24 cellular contexts compared by ENCODE assay signal in the genomic region with DNA sequence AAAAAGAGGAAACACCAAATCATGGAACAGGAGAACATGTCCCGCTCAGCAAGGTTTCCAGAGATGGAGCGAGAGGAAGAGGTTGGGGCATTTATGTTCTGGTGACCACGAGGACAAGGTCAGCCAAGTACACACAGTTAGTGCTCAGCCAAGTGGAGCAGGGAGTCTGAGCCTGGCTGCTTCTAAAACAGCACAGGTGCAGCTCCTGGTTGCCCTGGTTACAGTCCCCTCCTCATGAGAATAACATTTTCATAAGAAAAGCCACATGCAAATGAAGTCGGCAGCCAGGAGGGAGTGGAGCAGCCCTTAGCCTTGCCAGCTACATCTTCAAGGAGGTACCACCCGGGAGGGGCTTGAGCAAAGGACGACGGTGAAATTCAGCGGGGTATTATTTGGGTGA.
DNase-seq lines count a peak whose midpoint lies in the region; ATAC-seq, FAIRE-seq and TF ChIP-seq lines count a peak whose summit lies in the region.
"Had no signal": no experiment of that assay in that cellular context is flagged by ENCODE, and none has a peak within 500 bp of the region (broad histone marks: within the 10 kb centered on the region; RNA-seq: fewer than 3 reads in every experiment).

No MANE protein-coding gene starts in this region.

- POLR2A ChIA-PET in K562 (lab: Yijun Ruan, JAX): no interaction called here

- TF ChIP-seq EP300 in K562 (IDR thresholded peaks at IDR 0.05; ENCODE audit: low read length): no peak

- no peaks in the 10 kb centered on the region for H4K20me1 ChIP-seq in K562 (replicated peaks; ENCODE audit: control insufficient read depth, insufficient read depth, low read length)

- H3K4me3 Mint-ChIP-seq in stimulated activated effector memory CD8-positive, alpha-beta T cell treated with anti-CD3 and anti-CD28 coated beads, Interleukin-12 subunit alpha, Interleukin-12 subunit beta, amount 100 ng/mL, for 72 hours: no peak overlapping the region
- no peak overlapping the region for H3K4me3 Mint-ChIP-seq in natural killer cell
- H3K4me3 Mint-ChIP-seq: activated CD4-positive, alpha-beta T cell treated with anti-CD3 and anti-CD28 coated beads, Interleukin-2, amount 10 ng/mL, durations not matched to agents 24 days and 14 days; activated T-helper 17 cell treated with anti-CD3 and anti-CD28 coated beads, Interleukin-2, amount 50 U/mL, for 72 hours; nephron progenitor cell; T-cell had no signal

- H3K27ac Mint-ChIP-seq in stimulated activated effector memory CD8-positive, alpha-beta T cell treated with anti-CD3 and anti-CD28 coated beads, Interleukin-12 subunit alpha, Interleukin-12 subunit beta, amount 100 ng/mL, for 72 hours: no peak overlapping the region
- H3K27ac Mint-ChIP-seq in natural killer cell: no peak overlapping the region
- H3K27ac Mint-ChIP-seq: activated CD4-positive, alpha-beta T cell treated with anti-CD3 and anti-CD28 coated beads, Interleukin-2, amount 10 ng/mL, durations not matched to agents 24 days and 14 days; activated T-helper 17 cell treated with anti-CD3 and anti-CD28 coated beads, Interleukin-2, amount 50 U/mL, for 72 hours; nephron progenitor cell; T-cell had no signal

- H3K9ac ChIP-seq in K562 (ENCODE audit: insufficient read depth in 1 of 2, low read depth in 2 of 2, low read length in 2 of 2): no peak overlapping the region
- H3K9ac ChIP-seq: KMS-11 had no signal

- H2AFZ ChIP-seq in K562 (ENCODE audit: low read depth, low read length): no peak overlapping the region

- H3K27ac ChIP-seq in K562 (ENCODE audit: extremely low read depth, low read depth, low read length): no peak overlapping the region
- H3K27ac ChIP-seq: 22Rv1, brain microvascular endothelial cell, heart right ventricle, KMS-11, tibial nerve had no signal

- H3K36me3 ChIP-seq in K562 (ENCODE audit: control insufficient read depth, insufficient read depth, low read length) (no peaks in the 10 kb centered on the region), MG63 (no peaks in the 10 kb centered on the region)
- H3K36me3 ChIP-seq: brain microvascular endothelial cell, heart right ventricle, tibial nerve had no signal

- H3K4me2 ChIP-seq in K562 (ENCODE audit: insufficient read depth, low read length): no peak overlapping the region
- H3K4me2 ChIP-seq: KMS-11 had no signal

- H3K27me3 Mint-ChIP-seq in natural killer cell (ENCODE audit: low read depth in 2 of 2): peaks cover 9 to 19% of the 10 kb centered on the region in 2 donors
- H3K27me3 Mint-ChIP-seq: activated CD4-positive, alpha-beta T cell treated with anti-CD3 and anti-CD28 coated beads, Interleukin-2, amount 10 ng/mL, durations not matched to agents 24 days and 14 days had no signal

- no peaks in the 10 kb centered on the region for H3K4me1 Mint-ChIP-seq in stimulated activated effector memory CD8-positive, alpha-beta T cell treated with anti-CD3 and anti-CD28 coated beads, Interleukin-12 subunit alpha, Interleukin-12 subunit beta, amount 100 ng/mL, for 72 hours
- H3K4me1 Mint-ChIP-seq in natural killer cell: no peaks in the 10 kb centered on the region
- H3K4me1 Mint-ChIP-seq: activated CD4-positive, alpha-beta T cell treated with anti-CD3 and anti-CD28 coated beads, Interleukin-2, amount 10 ng/mL, durations not matched to agents 24 days and 14 days; activated T-helper 17 cell treated with anti-CD3 and anti-CD28 coated beads, Interleukin-2, amount 50 U/mL, for 72 hours; nephron progenitor cell; T-cell had no signal

- H3K9me3 ChIP-seq in K562 (replicated peaks; ENCODE audit: control insufficient read depth, insufficient read depth, low read depth, low read length): no peaks in the 10 kb centered on the region
- H3K9me3 ChIP-seq in MG63: no peaks in the 10 kb centered on the region
- H3K9me3 ChIP-seq: heart right ventricle had no signal

- intact Hi-C loops in K562 (cut with micrococcal nuclease): no loop called here
- intact Hi-C loops in natural killer cell (cut with micrococcal nuclease): no loop called here

- no TSS peak for BruUV-seq in K562 (replicated peaks; lab: Mats Ljungman, UMichigan)

- TF ChIP-seq RAD21 in K562 (CRISPR knock-in tag; conservative IDR thresholded peaks at IDR 0.05 in 1 of 2, IDR thresholded peaks at IDR 0.05 in 1 of 2): no peak

- WGBS in K562 (ENCODE audit: insufficient coverage, low coverage, missing lambda C conversion rate): 1% methylated on average over 8 of the region's 8 CpGs

- TF ChIP-seq CTCF in K562 (IDR thresholded peaks at IDR 0.05 in 2 of 3, conservative IDR thresholded peaks at IDR 0.05 in 1 of 3; ENCODE audit: insufficient read depth in 2 of 3, low read depth in 1 of 3, low read length in 3 of 3): no peak
- TF ChIP-seq CTCF in natural killer cell (IDR thresholded peaks at IDR 0.05): no peak

- H3K4me3 ChIP-seq in K562 (no peak overlapping the region), MG63 (no peak overlapping the region)
- H3K4me3 ChIP-seq: heart right ventricle, tibial nerve had no signal

- peak; percentile 11 for DNase-seq in DMS 273 (lab: John Stamatoyannopoulos, UW; ENCODE audit: unreplicated experiment)
- no peak for DNase-seq in DMS 273 treated with DMSO at 0.1 percent for 48 hours (lab: John Stamatoyannopoulos, UW)
- DNase-seq in NAMALWA (ENCODE audit: low spot score): peak; percentile 17
- DNase-seq in K562 (ENCODE audit: extremely low read depth in 1 of 4, low spot score in 3 of 4): no peak
- DNase-seq in stimulated activated effector memory CD8-positive, alpha-beta T cell treated with anti-CD3 and anti-CD28 coated beads, Interleukin-12 subunit alpha, Interleukin-12 subunit beta, amount 100 ng/mL, for 72 hours (ENCODE audit: low spot score in 2 of 2): no peak
- no peak for DNase-seq in OCI-M2 (lab: John Stamatoyannopoulos, UW; ENCODE audit: unreplicated experiment)
- DNase-seq in natural killer cell: no peak
- no peak for DNase-seq in MG63
- DNase-seq: activated CD4-positive, alpha-beta T cell treated with anti-CD3 and anti-CD28 coated beads, Interleukin-2, amount 10 ng/mL, durations not matched to agents 24 days and 14 days; brain microvascular endothelial cell; cortex of kidney; heart right ventricle; kidney glomerular epithelial cell; NCI-H1048; NCI-H226; nephron progenitor cell; SHP77 treated with DMSO at 0.1 percent for 48 hours; stimulated activated naive CD8-positive, alpha-beta T cell treated with anti-CD3 and anti-CD28 coated beads, Interleukin-15, Interleukin-2, amounts not matched to agents 100 U/mL and 50 U/mL, for 24 hours; T-cell had no signal

- H3K9me1 ChIP-seq in K562 (ENCODE audit: control insufficient read depth, insufficient read depth, low read length): no peaks in the 10 kb centered on the region

- in situ Hi-C loops in K562 (cut with MboI): no loop called here

- no peak for ATAC-seq in K562
- peak; percentile 16 for ATAC-seq in stimulated activated effector memory CD8-positive, alpha-beta T cell treated with anti-CD3 and anti-CD28 coated beads, Interleukin-12 subunit alpha, Interleukin-12 subunit beta, amount 100 ng/mL, for 72 hours
- ATAC-seq in natural killer cell: no peak
- ATAC-seq: activated T-helper 17 cell treated with anti-CD3 and anti-CD28 coated beads, Interleukin-2, amount 50 U/mL, for 72 hours; heart right ventricle; stimulated activated naive CD8-positive, alpha-beta T cell treated with anti-CD3 and anti-CD28 coated beads, Interleukin-15, Interleukin-2, amounts not matched to agents 100 U/mL and 50 U/mL, for 24 hours; T-cell had no signal

- TF ChIP-seq POLR2A in K562 (conservative IDR thresholded peaks at IDR 0.05): no peak

- no peaks in the 10 kb centered on the region for H3K79me2 ChIP-seq in K562 (ENCODE audit: control insufficient read depth, insufficient read depth, low read length)

- no peaks in the 10 kb centered on the region for H3K9me3 Mint-ChIP-seq in stimulated activated effector memory CD8-positive, alpha-beta T cell treated with anti-CD3 and anti-CD28 coated beads, Interleukin-12 subunit alpha, Interleukin-12 subunit beta, amount 100 ng/mL, for 72 hours
- H3K9me3 Mint-ChIP-seq in natural killer cell: no peaks in the 10 kb centered on the region
- H3K9me3 Mint-ChIP-seq: activated T-helper 17 cell treated with anti-CD3 and anti-CD28 coated beads, Interleukin-2, amount 50 U/mL, for 72 hours; nephron progenitor cell had no signal

- H3K4me1 ChIP-seq in K562 (replicated peaks in 1 of 2; ENCODE audit: control insufficient read depth in 2 of 2, insufficient read depth in 2 of 2, low read length in 2 of 2): no peaks in the 10 kb centered on the region
- H3K4me1 ChIP-seq: heart right ventricle, tibial nerve had no signal

- H3K27me3 ChIP-seq in K562 (ENCODE audit: control insufficient read depth in 2 of 2, insufficient read depth in 2 of 2, low read length in 2 of 2) (peaks cover 2 to 21% of the 10 kb centered on the region in 2 experiments; a peak in 2 of 5 replicates), MG63 (no peaks in the 10 kb centered on the region)
- H3K27me3 ChIP-seq: brain microvascular endothelial cell, tibial nerve had no signal

- CTCF ChIA-PET in K562 (lab: Yijun Ruan, JAX; ENCODE audit: low intra/inter-chr PET ratio): no interaction called here

- no peak for FAIRE-seq in K562 (lab: Jason Lieb, UNC)
- FAIRE-seq: GM12892 had no signal

- no peaks in the 10 kb centered on the region for H3K36me3 Mint-ChIP-seq in stimulated activated effector memory CD8-positive, alpha-beta T cell treated with anti-CD3 and anti-CD28 coated beads, Interleukin-12 subunit alpha, Interleukin-12 subunit beta, amount 100 ng/mL, for 72 hours
- no peaks in the 10 kb centered on the region for H3K36me3 Mint-ChIP-seq in natural killer cell
- H3K36me3 Mint-ChIP-seq: T-cell had no signal

TF ChIP-seq in K562, 482 proteins besides CTCF, POLR2A, EP300 and RAD21 (continues in another document):
- TF ChIP-seq HNRNPL (IDR thresholded peaks at IDR 0.05; ENCODE audit: low read depth, low read length): no peak
- TF ChIP-seq RFX1 (IDR thresholded peaks at IDR 0.05): peak; percentile 30
- TF ChIP-seq, protein P1, sequence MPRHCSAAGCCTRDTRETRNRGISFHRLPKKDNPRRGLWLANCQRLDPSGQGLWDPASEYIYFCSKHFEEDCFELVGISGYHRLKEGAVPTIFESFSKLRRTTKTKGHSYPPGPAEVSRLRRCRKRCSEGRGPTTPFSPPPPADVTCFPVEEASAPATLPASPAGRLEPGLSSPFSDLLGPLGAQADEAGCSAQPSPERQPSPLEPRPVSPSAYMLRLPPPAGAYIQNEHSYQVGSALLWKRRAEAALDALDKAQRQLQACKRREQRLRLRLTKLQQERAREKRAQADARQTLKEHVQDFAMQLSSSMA (CRISPR knock-in tag; IDR thresholded peaks at IDR 0.05): no peak

Comparison
In these comparisons a context has a peak if more than half of its experiments do, and no peak if none do; other contexts are left out.
1. DNase-seq: peak in DMS 273 (single experiment) and NAMALWA (single experiment); none in DMS 273 treated with DMSO at 0.1 percent for 48 hours (single experiment), K562 (0 of 4), stimulated activated effector memory CD8-positive, alpha-beta T cell treated with anti-CD3 and anti-CD28 coated beads, Interleukin-12 subunit alpha, Interleukin-12 subunit beta, amount 100 ng/mL, for 72 hours (0 of 2), OCI-M2 (single experiment), natural killer cell (single experiment) and MG63 (single experiment).